Comparison of ENCODE assay signal across 8 cellular contexts in genomic region chr20:8156603-8157079, GRCh38. TPM values are rescaled to one million over a fixed set of nuclear protein-coding genes. Genes with fewer than 3 reads are reported as not detected.
DNase-seq lines count a peak whose midpoint lies in the region; TF ChIP-seq lines count a peak whose summit lies in the region.

No MANE protein-coding gene starts in this region.

- intact Hi-C loops in prostate gland (cut with DNase I) = no loop called here

- no peak for TF ChIP-seq CTCF in HEK293 (tag by site-specific recombination; IDR thresholded peaks at IDR 0.05)
- TF ChIP-seq CTCF in prostate gland (IDR thresholded peaks at IDR 0.05) = no peak

- H3K4me1 ChIP-seq in HEK293 (ENCODE audit: control insufficient read depth, insufficient read depth, low read length) (peaks cover 23% of the 10 kb centered on the region), prostate gland (replicated peaks) (peaks cover 7% of the 10 kb centered on the region)

- H3K36me3 ChIP-seq in HEK293 (ENCODE audit: control insufficient read depth in 2 of 2, insufficient read depth in 1 of 2, low read length in 2 of 2) = no peaks in the 10 kb centered on the region
- no peaks in the 10 kb centered on the region for H3K36me3 ChIP-seq in prostate gland

- no peaks in the 10 kb centered on the region for H3K27me3 ChIP-seq in prostate gland (replicated peaks; ENCODE audit: insufficient read depth)

- H3K9me3 ChIP-seq in HEK293 (ENCODE audit: control insufficient read depth, insufficient read depth, low read depth, low read length) = no peaks in the 10 kb centered on the region
- H3K9me3 ChIP-seq in prostate gland = no peaks in the 10 kb centered on the region

- H3K4me3 ChIP-seq in HEK293 (ENCODE audit: low read depth, low read length) (no peak overlapping the region), prostate gland (no peak overlapping the region)

- POLR2A ChIA-PET in HEK293 (lab: Yijun Ruan, JAX) = no interaction called here

- TF ChIP-seq POLR2A in prostate gland (IDR thresholded peaks at IDR 0.05) = no peak

- CTCF ChIA-PET in HEK293 (lab: Yijun Ruan, JAX) = no interaction called here

- DNase-seq in EL (peak; percentile 53), NCI-H748 (lab: John Stamatoyannopoulos, UW; ENCODE audit: unreplicated experiment) (peak; percentile 96), iris pigment epithelial cell (ENCODE audit: low read depth) (peak; percentile 67), prostate gland (ENCODE audit: low spot score) (no peak), NCI-H128 (lab: John Stamatoyannopoulos, UW; ENCODE audit: unreplicated experiment) (no peak)
- DNase-seq in activated CD4-positive, alpha-beta T cell treated with anti-CD3 and anti-CD28 coated beads, Interleukin-2, amount 50 U/mL, for 1 hour = no peak
- DNase-seq in activated CD8-positive, alpha-beta memory T cell treated with anti-CD3 and anti-CD28 coated beads for 24 hours = no peak

- H3K27ac ChIP-seq in HEK293 (ENCODE audit: extremely low read depth, low read depth, low read length) (no peak overlapping the region), prostate gland (no peak overlapping the region)

TF ChIP-seq in HEK293, 187 proteins besides CTCF, POLR2A, EP300 and RAD21:
- TF ChIP-seq ZNF426 (tag by site-specific recombination; IDR thresholded peaks at IDR 0.05) = no peak
- peak; percentile 27; the same call in 1 of the 2 replicates for TF ChIP-seq ZXDB (tag by site-specific recombination; IDR thresholded peaks at IDR 0.05)
- TF ChIP-seq, protein P1, sequence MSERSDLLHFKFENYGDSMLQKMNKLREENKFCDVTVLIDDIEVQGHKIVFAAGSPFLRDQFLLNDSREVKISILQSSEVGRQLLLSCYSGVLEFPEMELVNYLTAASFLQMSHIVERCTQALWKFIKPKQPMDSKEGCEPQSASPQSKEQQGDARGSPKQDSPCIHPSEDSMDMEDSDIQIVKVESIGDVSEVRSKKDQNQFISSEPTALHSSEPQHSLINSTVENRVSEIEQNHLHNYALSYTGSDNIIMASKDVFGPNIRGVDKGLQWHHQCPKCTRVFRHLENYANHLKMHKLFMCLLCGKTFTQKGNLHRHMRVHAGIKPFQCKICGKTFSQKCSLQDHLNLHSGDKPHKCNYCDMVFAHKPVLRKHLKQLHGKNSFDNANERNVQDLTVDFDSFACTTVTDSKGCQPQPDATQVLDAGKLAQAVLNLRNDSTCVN (tag by site-specific recombination; optimal IDR thresholded peaks at IDR 0.05) = no peak
- no peak for TF ChIP-seq ZNF521 (tag by site-specific recombination; IDR thresholded peaks at IDR 0.05)
- no peak for TF ChIP-seq ZBTB7A (tag by site-specific recombination; IDR thresholded peaks at IDR 0.05; ENCODE audit: low read depth)
- no peak for TF ChIP-seq MYNN (tag by site-specific recombination; IDR thresholded peaks at IDR 0.05; ENCODE audit: borderline replicate concordance)
- no peak for TF ChIP-seq ZNF544 (tag by site-specific recombination; IDR thresholded peaks at IDR 0.05)
- TF ChIP-seq ZNF423 (tag by site-specific recombination; IDR thresholded peaks at IDR 0.05) = no peak
- no peak for TF ChIP-seq ZNF157 (tag by site-specific recombination; IDR thresholded peaks at IDR 0.05)
- TF ChIP-seq ZNF175 (tag by site-specific recombination; IDR thresholded peaks at IDR 0.05) = no peak
- TF ChIP-seq ZNF239 (tag by site-specific recombination; IDR thresholded peaks at IDR 0.05) = no peak
- TF ChIP-seq ZNF302 (tag by site-specific recombination; IDR thresholded peaks at IDR 0.05; ENCODE audit: low read depth) = no peak
- TF ChIP-seq ZNF223 (tag by site-specific recombination; IDR thresholded peaks at IDR 0.05) = no peak
- no peak for TF ChIP-seq ZNF112 (tag by site-specific recombination; IDR thresholded peaks at IDR 0.05)
- TF ChIP-seq SETDB1 (IDR thresholded peaks at IDR 0.05; ENCODE audit: insufficient read length, low read length) = no peak
- TF ChIP-seq OSR2 (tag by site-specific recombination; IDR thresholded peaks at IDR 0.05) = 0 out of 2 replicates have a peak, but pooled peaks have one; percentile 17
- TF ChIP-seq GLI4 (tag by site-specific recombination; IDR thresholded peaks at IDR 0.05) = no peak
- TF ChIP-seq, protein P2, sequence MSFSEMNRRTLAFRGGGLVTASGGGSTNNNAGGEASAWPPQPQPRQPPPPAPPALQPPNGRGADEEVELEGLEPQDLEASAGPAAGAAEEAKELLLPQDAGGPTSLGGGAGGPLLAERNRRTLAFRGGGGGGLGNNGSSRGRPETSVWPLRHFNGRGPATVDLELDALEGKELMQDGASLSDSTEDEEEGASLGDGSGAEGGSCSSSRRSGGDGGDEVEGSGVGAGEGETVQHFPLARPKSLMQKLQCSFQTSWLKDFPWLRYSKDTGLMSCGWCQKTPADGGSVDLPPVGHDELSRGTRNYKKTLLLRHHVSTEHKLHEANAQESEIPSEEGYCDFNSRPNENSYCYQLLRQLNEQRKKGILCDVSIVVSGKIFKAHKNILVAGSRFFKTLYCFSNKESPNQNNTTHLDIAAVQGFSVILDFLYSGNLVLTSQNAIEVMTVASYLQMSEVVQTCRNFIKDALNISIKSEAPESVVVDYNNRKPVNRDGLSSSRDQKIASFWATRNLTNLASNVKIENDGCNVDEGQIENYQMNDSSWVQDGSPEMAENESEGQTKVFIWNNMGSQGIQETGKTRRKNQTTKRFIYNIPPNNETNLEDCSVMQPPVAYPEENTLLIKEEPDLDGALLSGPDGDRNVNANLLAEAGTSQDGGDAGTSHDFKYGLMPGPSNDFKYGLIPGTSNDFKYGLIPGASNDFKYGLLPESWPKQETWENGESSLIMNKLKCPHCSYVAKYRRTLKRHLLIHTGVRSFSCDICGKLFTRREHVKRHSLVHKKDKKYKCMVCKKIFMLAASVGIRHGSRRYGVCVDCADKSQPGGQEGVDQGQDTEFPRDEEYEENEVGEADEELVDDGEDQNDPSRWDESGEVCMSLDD (tag by site-specific recombination; IDR thresholded peaks at IDR 0.05) = no peak
- TF ChIP-seq ZNF555 (tag by site-specific recombination; conservative IDR thresholded peaks at IDR 0.05) = no peak
- no peak for TF ChIP-seq ZNF148 (tag by site-specific recombination; IDR thresholded peaks at IDR 0.05; ENCODE audit: borderline replicate concordance)
- TF ChIP-seq GFI1B (tag by site-specific recombination; IDR thresholded peaks at IDR 0.05) = 0 out of 2 replicates have a peak, but pooled peaks have one; percentile 39
- TF ChIP-seq ZNF777 (tag by site-specific recombination; IDR thresholded peaks at IDR 0.05; ENCODE audit: borderline replicate concordance) = no peak

RNA-seq across cellular contexts. Expression of gene PLCB1, which starts 24.6 kb away (rescaled TPM):
- total RNA-seq in prostate gland = 10 to 100 TPM; 24.3 to 26.3 TPM

Comparison
In these comparisons a context has a peak if more than half of its experiments do, and no peak if none do; other contexts are left out.
1. DNase-seq: peak in EL (single experiment), NCI-H748 (single experiment) and iris pigment epithelial cell (single experiment); none in activated CD4-positive, alpha-beta T cell treated with anti-CD3 and anti-CD28 coated beads, Interleukin-2, amount 50 U/mL, for 1 hour (single experiment), prostate gland (single experiment), activated CD8-positive, alpha-beta memory T cell treated with anti-CD3 and anti-CD28 coated beads for 24 hours (single experiment) and NCI-H128 (single experiment).